26 cellular contexts compared by ENCODE assay signal in the genomic region with DNA sequence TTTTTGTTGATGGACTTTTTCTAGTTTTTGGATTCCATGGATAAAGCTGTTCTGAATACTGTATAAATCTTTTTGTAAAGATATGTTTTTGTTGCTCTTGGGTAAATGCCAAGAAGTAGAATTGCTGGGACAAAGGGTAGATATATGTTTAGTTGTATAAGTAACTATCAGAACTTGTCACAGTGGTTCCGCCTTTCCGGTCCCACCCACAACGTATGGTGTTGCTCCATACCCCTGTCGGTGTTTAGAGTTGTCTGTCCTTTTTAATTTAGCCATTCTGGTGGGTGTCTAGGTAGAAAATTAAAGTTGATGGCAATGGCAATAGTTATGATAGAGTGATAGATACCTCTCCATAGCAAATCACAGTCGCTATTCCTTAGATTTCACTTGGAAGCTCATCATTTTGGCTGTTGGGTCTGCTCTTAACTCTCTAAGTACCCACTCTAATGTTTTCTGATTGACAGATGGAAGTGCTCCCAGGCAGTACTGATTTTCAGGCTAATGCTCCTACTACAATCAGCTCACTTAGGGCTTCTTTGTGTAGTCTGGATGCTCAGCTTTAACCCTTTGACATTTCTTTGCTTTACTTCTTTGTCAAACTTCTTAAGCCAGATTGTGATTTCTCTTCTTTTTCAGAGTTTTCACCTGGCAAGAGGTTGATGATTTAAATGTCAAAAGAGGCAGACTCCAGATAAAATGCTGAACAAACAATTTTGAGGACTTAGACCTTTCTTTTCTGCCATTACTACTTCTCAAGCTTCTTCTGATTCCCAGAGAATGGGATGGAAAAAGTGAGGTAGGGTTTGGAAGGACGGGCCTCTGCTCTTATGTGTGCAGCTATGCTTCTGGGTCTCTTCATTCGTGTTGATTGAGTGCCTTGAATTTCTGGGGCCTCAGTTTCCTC.
DNase-seq lines count a peak whose midpoint lies in the region; ATAC-seq, FAIRE-seq and TF ChIP-seq lines count a peak whose summit lies in the region.
"Had no signal": no experiment of that assay in that cellular context is flagged by ENCODE, and none has a peak within 500 bp of the region (broad histone marks: within the 10 kb centered on the region; RNA-seq: fewer than 3 reads in every experiment).

No MANE protein-coding gene starts in this region.

- no peaks in the 10 kb centered on the region; a peak in 2 of 5 replicates for H3K27me3 ChIP-seq in HepG2 (ENCODE audit: control insufficient read depth in 1 of 2, insufficient read depth in 2 of 2, low read length in 2 of 2)
- H3K27me3 ChIP-seq in right lobe of liver, result no peaks in the 10 kb centered on the region
- peaks cover 0 to 9% (median 0%) of the 10 kb centered on the region in 4 donors for H3K27me3 ChIP-seq in esophagus muscularis mucosa
- no peaks in the 10 kb centered on the region for H3K27me3 ChIP-seq in H7 (ENCODE audit: control insufficient read depth, insufficient read depth, low read length)
- no peaks in the 10 kb centered on the region for H3K27me3 ChIP-seq in gastroesophageal sphincter
- H3K27me3 ChIP-seq: body of pancreas, uterus had no signal

- no peaks in the 10 kb centered on the region for H3K79me2 ChIP-seq in HepG2 (ENCODE audit: insufficient read depth, low read length)

- no peak overlapping the region for H3K4me2 ChIP-seq in HepG2 (ENCODE audit: low read depth, low read length)
- H3K4me2 ChIP-seq: PC-9 had no signal

- in situ Hi-C loops in HepG2 (cut with HindIII; ENCODE audit: extremely low pct_ligation_motif_present, low pct_unique_long_range_greater_than_20kb), result no loop called here

- H3K9me3 ChIP-seq in HepG2 (ENCODE audit: low read length) (no peaks in the 10 kb centered on the region), right lobe of liver (no peaks in the 10 kb centered on the region), esophagus muscularis mucosa (no peaks in the 10 kb centered on the region), gastroesophageal sphincter (no peaks in the 10 kb centered on the region)
- H3K9me3 ChIP-seq: body of pancreas, thoracic aorta, uterus had no signal

- H3K27ac ChIP-seq in HepG2 (ENCODE audit: extremely low read length, insufficient read depth, low read length) (no peak overlapping the region), right lobe of liver (no peak overlapping the region), esophagus muscularis mucosa (replicated peaks in 1 of 4) (no peak overlapping the region), gastroesophageal sphincter (no peak overlapping the region)
- H3K27ac ChIP-seq: body of pancreas, PC-9, thoracic aorta, uterus had no signal

- TF ChIP-seq EP300 in HepG2 (IDR thresholded peaks at IDR 0.05; ENCODE audit: low read depth in 2 of 2, low read length in 2 of 2) (no peak), HepG2 (CRISPR knock-in tag; IDR thresholded peaks at IDR 0.05; ENCODE audit: borderline replicate concordance) (no peak), esophagus muscularis mucosa (IDR thresholded peaks at IDR 0.05) (no peak), gastroesophageal sphincter (IDR thresholded peaks at IDR 0.05) (no peak)

- H3K36me3 ChIP-seq in HepG2 (replicated peaks in 1 of 2; ENCODE audit: control insufficient read depth in 1 of 2, insufficient read depth in 2 of 2, low read length in 2 of 2), result no peaks in the 10 kb centered on the region
- no peaks in the 10 kb centered on the region for H3K36me3 ChIP-seq in right lobe of liver
- H3K36me3 ChIP-seq in esophagus muscularis mucosa, result no peaks in the 10 kb centered on the region
- H3K36me3 ChIP-seq in H7 (replicated peaks; ENCODE audit: control insufficient read depth, insufficient read depth, low read length), result no peaks in the 10 kb centered on the region
- H3K36me3 ChIP-seq in gastroesophageal sphincter, result no peaks in the 10 kb centered on the region
- H3K36me3 ChIP-seq: thoracic aorta, uterus had no signal

- no TSS peak for BruUV-seq in HepG2 (replicated peaks; lab: Mats Ljungman, UMichigan)

- CTCF ChIA-PET in HepG2 (lab: Yijun Ruan, JAX; ENCODE audit: low intra/inter-chr PET ratio, low total read pairs), result no interaction called here

- H3K4me1 ChIP-seq in HepG2 (ENCODE audit: insufficient read depth, low read length) (no peaks in the 10 kb centered on the region), right lobe of liver (peaks cover 0 to 4% (median 0%) of the 10 kb centered on the region in 4 donors), esophagus muscularis mucosa (no peaks in the 10 kb centered on the region), gastroesophageal sphincter (no peaks in the 10 kb centered on the region)
- H3K4me1 ChIP-seq: body of pancreas, uterus had no signal

- TF ChIP-seq RAD21 in HepG2 (CRISPR knock-in tag; IDR thresholded peaks at IDR 0.05), result no peak

- POLR2A ChIA-PET in HepG2 (lab: Yijun Ruan, JAX), result no interaction called here

- no peak for ATAC-seq in HepG2
- ATAC-seq in right lobe of liver, result no peak
- no peak for ATAC-seq in gastroesophageal sphincter
- ATAC-seq in HG03432 (IDR thresholded peaks at IDR 0.05; ENCODE audit: unreplicated experiment), result no peak
- ATAC-seq: body of pancreas, left ventricle myocardium superior, natural killer cell had no signal

- no peak for FAIRE-seq in HepG2 (lab: Jason Lieb, UNC)
- FAIRE-seq: endothelial cell of umbilical vein, G401.6, GM19239 had no signal

- H4K20me1 ChIP-seq in HepG2 (ENCODE audit: insufficient read depth, low read length), result no peaks in the 10 kb centered on the region

- TF ChIP-seq POLR2A in HepG2 (IDR thresholded peaks at IDR 0.05; ENCODE audit: insufficient read depth in 1 of 2, low read depth in 2 of 2, low read length in 2 of 2) (no peak), right lobe of liver (IDR thresholded peaks at IDR 0.05) (no peak), esophagus muscularis mucosa (IDR thresholded peaks at IDR 0.05; ENCODE audit: low read depth) (no peak), gastroesophageal sphincter (IDR thresholded peaks at IDR 0.05) (no peak)

- WGBS in HepG2 (ENCODE audit: low lambda C conversion rate), result 44% methylated on average over 7 of the region's 7 CpGs
- WGBS in right lobe of liver (ENCODE audit: insufficient coverage, low coverage, low lambda C conversion rate, missing lambda C conversion rate), result 74% methylated on average over 5 of the region's 7 CpGs
- 76% methylated on average over 7 of the region's 7 CpGs for WGBS in esophagus muscularis mucosa
- WGBS in gastroesophageal sphincter (ENCODE audit: low coverage in 1 of 2), 2 donors, result 77 to 86% methylated on average over 7 of the region's 7 CpGs

- intact Hi-C loops in HepG2 (cut with micrococcal nuclease; ENCODE audit: unreplicated experiment) (no loop called here), right lobe of liver (cut with DNase I) (no loop called here), esophagus muscularis mucosa (cut with DNase I) (no loop called here), cardiac septum (cut with DNase I) (no loop called here)

- DNase-seq in HepG2 (ENCODE audit: low spot score) (no peak), right lobe of liver (no peak), NOMO-1 treated with DMSO at 0.1 percent for 48 hours (lab: John Stamatoyannopoulos, UW; ENCODE audit: unreplicated experiment) (peak; percentile 84), esophagus muscularis mucosa (ENCODE audit: extremely low spot score) (peak; percentile 10), cardiac septum (ENCODE audit: low spot score) (no peak), H7 (no peak)
- DNase-seq: 8988T; activated CD4-positive, alpha-beta T cell treated with anti-CD3 and anti-CD28 coated beads, Interleukin-2, amount 50 U/mL, for 1 hour; activated naive CD4-positive, alpha-beta T cell treated with Interleukin-2 at 50 U/mL for 16 hours; activated T-cell treated with anti-CD3 and anti-CD28 coated beads, Interleukin-2, amount 50 U/mL, for 48 hours; AML-193; body of pancreas; islet precursor cell; left ventricle myocardium superior; midbrain; natural killer cell; NCI-H1436 treated with DMSO at 0.1 percent for 48 hours; PC-9; Right ventricle myocardium superior; uterus had no signal

- no peak overlapping the region for H3K9ac ChIP-seq in HepG2 (ENCODE audit: insufficient read depth, low read depth, low read length)

- no peak overlapping the region for H3K4me3 ChIP-seq in HepG2 (replicated peaks in 1 of 3; ENCODE audit: insufficient read depth in 1 of 3, low read depth in 2 of 3, low read length in 3 of 3)
- H3K4me3 ChIP-seq in right lobe of liver, result no peak overlapping the region
- H3K4me3 ChIP-seq in esophagus muscularis mucosa, result no peak overlapping the region
- no peak overlapping the region for H3K4me3 ChIP-seq in H7 (ENCODE audit: insufficient read depth, low read depth, low read length)
- no peak overlapping the region for H3K4me3 ChIP-seq in gastroesophageal sphincter
- H3K4me3 ChIP-seq: body of pancreas, PC-9, thoracic aorta, uterus had no signal

- TF ChIP-seq CTCF in HepG2 (CRISPR knock-in tag; IDR thresholded peaks at IDR 0.05) (no peak), right lobe of liver (IDR thresholded peaks at IDR 0.05) (no peak), esophagus muscularis mucosa (IDR thresholded peaks at IDR 0.05) (no peak), gastroesophageal sphincter (IDR thresholded peaks at IDR 0.05) (no peak)

- no peak overlapping the region for H2AFZ ChIP-seq in HepG2 (ENCODE audit: low read length)
- H2AFZ ChIP-seq: PC-9 had no signal

TF ChIP-seq in HepG2, 621 proteins besides CTCF, POLR2A, EP300 and RAD21 (continues in another document):
- TF ChIP-seq HDAC1 (CRISPR knock-in tag; IDR thresholded peaks at IDR 0.05) (no peak), MAFK (conservative IDR thresholded peaks at IDR 0.05 in 1 of 2, IDR thresholded peaks at IDR 0.05 in 1 of 2; ENCODE audit: low read length in 2 of 2) (peak; percentile 74 to 83), PHF8 (CRISPR knock-in tag; IDR thresholded peaks at IDR 0.05) (no peak)

Comparison
In these comparisons a context has a peak if more than half of its experiments do, and no peak if none do; other contexts are left out.
1. DNase-seq: peak in NOMO-1 treated with DMSO at 0.1 percent for 48 hours (single experiment) and esophagus muscularis mucosa (single experiment); none in HepG2 (single experiment), right lobe of liver (0 of 3), cardiac septum (single experiment) and H7 (single experiment).